ENCODE assay signal across 16 cellular contexts in genomic region chr1:220226752-220227151, GRCh38.
"Had no signal": no experiment of that assay in that cellular context is flagged by ENCODE, and none has a peak within 500 bp of the region (broad histone marks: within the 10 kb centered on the region; RNA-seq: fewer than 3 reads in every experiment).

No MANE protein-coding gene starts in this region.

- FAIRE-seq: frontal cortex, TTC549 had no signal

- H3K27ac ChIP-seq: uterus had no signal

- DNase-seq: activated CD4-positive, alpha-beta T cell treated with anti-CD3 and anti-CD28 coated beads, Interleukin-2, amount 10 ng/mL, durations not matched to agents 24 days and 14 days; activated CD4-positive, CD25-positive, alpha-beta regulatory T cell; activated naive CD4-positive, alpha-beta T cell; activated naive CD8-positive, alpha-beta T cell treated with anti-CD3 and anti-CD28 coated beads, Interleukin-2, amount 50 U/mL, for 24 hours; aorta; endodermal cell; head of caudate nucleus; kidney glomerular epithelial cell; left ventricle myocardium superior; mesenchymal stem cell; natural killer cell; posterior cingulate gyrus; retina; uterus had no signal
